In the genomic region with DNA sequence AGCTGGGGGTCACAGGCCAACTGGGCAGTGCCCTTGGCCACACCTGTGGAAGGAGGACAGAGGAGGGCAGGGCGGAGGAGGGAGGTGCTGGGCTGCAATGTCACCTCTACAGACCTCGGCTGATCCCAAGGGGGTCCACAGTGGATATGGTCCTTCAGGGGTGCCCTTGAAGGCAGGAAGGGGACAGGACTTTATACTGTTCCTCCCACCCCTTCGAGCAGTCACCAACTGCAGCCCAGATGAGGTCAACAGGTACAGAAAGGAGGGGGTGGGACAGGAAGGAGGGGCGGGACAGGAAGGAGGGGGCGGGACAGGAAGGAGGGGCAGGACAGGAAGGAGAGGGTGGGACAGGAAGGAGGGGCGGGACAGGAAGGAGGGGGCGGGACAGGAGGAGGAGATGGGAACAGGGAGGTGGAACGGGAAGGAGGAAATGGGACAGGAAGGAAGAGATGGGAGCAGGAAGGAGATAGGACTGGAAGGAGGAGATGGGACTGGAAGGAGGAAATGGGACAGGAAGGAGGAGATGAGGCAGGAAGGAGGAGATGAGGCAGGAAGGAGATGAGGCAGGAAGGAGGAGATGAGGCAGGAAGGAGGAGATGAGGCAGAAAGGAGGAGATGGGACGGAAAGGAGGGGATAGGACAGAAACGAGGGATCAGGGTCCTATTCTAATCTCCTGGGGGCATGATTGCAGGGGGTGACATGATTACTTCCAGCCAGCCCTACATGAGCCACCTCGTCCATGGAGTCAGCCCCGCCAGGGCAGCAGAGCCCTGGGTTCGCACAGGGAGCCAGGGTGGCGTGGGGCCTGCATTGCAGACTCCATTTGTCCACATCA, we compare ENCODE assay signal across 8 cellular contexts. TPM values are rescaled to one million over a fixed set of nuclear protein-coding genes. Genes with fewer than 3 reads are reported as not detected.
DNase-seq lines count a peak whose midpoint lies in the region; ATAC-seq and TF ChIP-seq lines count a peak whose summit lies in the region.

No MANE protein-coding gene starts in this region.

- H3K9me3 Mint-ChIP-seq in activated CD4-positive, alpha-beta memory T cell treated with anti-CD3 and anti-CD28 coated beads, Interleukin-2, amount 10 ng/mL, durations not matched to agents 7 days and 5 days: peaks cover 5% of the 10 kb centered on the region
- H3K9me3 Mint-ChIP-seq in stimulated activated memory B cell treated with anti-CD40 and anti-IgM and Interleukin-4, amounts not matched to agents 10 μg/mL and 1 μg/mL and 100 μg/mL, for 72 hours: peaks cover 5% of the 10 kb centered on the region

- H3K4me1 Mint-ChIP-seq in activated CD4-positive, alpha-beta memory T cell treated with anti-CD3 and anti-CD28 coated beads, Interleukin-2, amount 10 ng/mL, durations not matched to agents 7 days and 5 days: peaks cover 48% of the 10 kb centered on the region
- H3K4me1 Mint-ChIP-seq in stimulated activated memory B cell treated with anti-CD40 and anti-IgM and Interleukin-4, amounts not matched to agents 10 μg/mL and 1 μg/mL and 100 μg/mL, for 72 hours: peaks cover 31% of the 10 kb centered on the region

- peak; percentile 44 for TF ChIP-seq POLR2A in GM18505 (IDR thresholded peaks at IDR 0.05; ENCODE audit: borderline replicate concordance, extremely low read depth, insufficient read depth, insufficient read length)

- POLR2A ChIA-PET in activated CD4-positive, alpha-beta memory T cell treated with anti-CD3 and anti-CD28 coated beads, Interleukin-2, amount 10 ng/mL, durations not matched to agents 7 days and 5 days (lab: Charles Lee): interaction anchor here (1.1 to 2.3 kb wide), 2 partner anchors 17 to 36 kb away, joined by 3 to 7 read pairs; no protein-coding TSS in a partner anchor

- peak overlapping the region; percentile 47 for H3K4me3 Mint-ChIP-seq in activated CD4-positive, alpha-beta memory T cell treated with anti-CD3 and anti-CD28 coated beads, Interleukin-2, amount 10 ng/mL, durations not matched to agents 7 days and 5 days
- peak overlapping the region; percentile 49 for H3K4me3 Mint-ChIP-seq in stimulated activated memory B cell treated with anti-CD40 and anti-IgM and Interleukin-4, amounts not matched to agents 10 μg/mL and 1 μg/mL and 100 μg/mL, for 72 hours

- H3K36me3 Mint-ChIP-seq in activated CD4-positive, alpha-beta memory T cell treated with anti-CD3 and anti-CD28 coated beads, Interleukin-2, amount 10 ng/mL, durations not matched to agents 7 days and 5 days (ENCODE audit: low read depth): no peaks in the 10 kb centered on the region
- no peaks in the 10 kb centered on the region for H3K36me3 Mint-ChIP-seq in stimulated activated memory B cell treated with anti-CD40 and anti-IgM and Interleukin-4, amounts not matched to agents 10 μg/mL and 1 μg/mL and 100 μg/mL, for 72 hours

- CTCF ChIA-PET in activated CD4-positive, alpha-beta memory T cell treated with anti-CD3 and anti-CD28 coated beads, Interleukin-2, amount 10 ng/mL, durations not matched to agents 7 days and 5 days (lab: Charles Lee): no interaction called here

- H3K27me3 Mint-ChIP-seq in activated CD4-positive, alpha-beta memory T cell treated with anti-CD3 and anti-CD28 coated beads, Interleukin-2, amount 10 ng/mL, durations not matched to agents 7 days and 5 days: peaks cover 4% of the 10 kb centered on the region
- peaks cover 13% of the 10 kb centered on the region for H3K27me3 Mint-ChIP-seq in stimulated activated memory B cell treated with anti-CD40 and anti-IgM and Interleukin-4, amounts not matched to agents 10 μg/mL and 1 μg/mL and 100 μg/mL, for 72 hours

- DNase-seq in NCI-H1694 treated with DMSO at 0.1 percent for 48 hours (lab: John Stamatoyannopoulos, UW) (peak; percentile 24), iPS-NIHi7 (ENCODE audit: extremely low spot score) (peak; percentile 85), KG1 (lab: John Stamatoyannopoulos, UW) (no peak), NCI-H1092 (lab: John Stamatoyannopoulos, UW) (no peak), NCI-H187 (lab: John Stamatoyannopoulos, UW) (no peak)
- DNase-seq in activated CD4-positive, alpha-beta memory T cell treated with anti-CD3 and anti-CD28 coated beads, Interleukin-2, amount 10 ng/mL, durations not matched to agents 7 days and 5 days: peak; percentile 82

- peak; percentile 49 for ATAC-seq in GM18505 (IDR thresholded peaks at IDR 0.05; ENCODE audit: unreplicated experiment)
- ATAC-seq in stimulated activated memory B cell treated with anti-CD40 and anti-IgM and Interleukin-4, amounts not matched to agents 10 μg/mL and 1 μg/mL and 100 μg/mL, for 72 hours: peak; percentile 52

- H3K27ac Mint-ChIP-seq in activated CD4-positive, alpha-beta memory T cell treated with anti-CD3 and anti-CD28 coated beads, Interleukin-2, amount 10 ng/mL, durations not matched to agents 7 days and 5 days: peak overlapping the region; percentile 88
- peak overlapping the region; percentile 87 for H3K27ac Mint-ChIP-seq in stimulated activated memory B cell treated with anti-CD40 and anti-IgM and Interleukin-4, amounts not matched to agents 10 μg/mL and 1 μg/mL and 100 μg/mL, for 72 hours

RNA-seq across cellular contexts. Expression of a gene that starts 19.4 kb away (rescaled TPM):
- 10 to 100 TPM; 14.9 to 15.8 TPM for total RNA-seq in activated CD4-positive, alpha-beta memory T cell treated with anti-CD3 and anti-CD28 coated beads, Interleukin-2, amount 10 ng/mL, durations not matched to agents 7 days and 5 days

RNA-seq across cellular contexts. Expression of a gene that starts 27.7 kb away (rescaled TPM):
- 10 to 100 TPM; 71.1 to 73.4 TPM for total RNA-seq in activated CD4-positive, alpha-beta memory T cell treated with anti-CD3 and anti-CD28 coated beads, Interleukin-2, amount 10 ng/mL, durations not matched to agents 7 days and 5 days

RNA-seq across cellular contexts. Expression of a gene that starts 39.9 kb away (rescaled TPM):
- not detected for total RNA-seq in activated CD4-positive, alpha-beta memory T cell treated with anti-CD3 and anti-CD28 coated beads, Interleukin-2, amount 10 ng/mL, durations not matched to agents 7 days and 5 days

Comparison
In these comparisons a context has a peak if more than half of its experiments do, and no peak if none do; other contexts are left out.
1. DNase-seq: peak in NCI-H1694 treated with DMSO at 0.1 percent for 48 hours (single experiment), activated CD4-positive, alpha-beta memory T cell treated with anti-CD3 and anti-CD28 coated beads, Interleukin-2, amount 10 ng/mL, durations not matched to agents 7 days and 5 days (single experiment) and iPS-NIHi7 (single experiment); none in KG1 (single experiment), NCI-H1092 (single experiment) and NCI-H187 (0 of 2).